23 cellular contexts compared by ENCODE assay signal in genomic region chr9:36937346-36937745, GRCh38.
"Had no signal": no experiment of that assay in that cellular context is flagged by ENCODE, and none has a peak within 500 bp of the region (broad histone marks: within the 10 kb centered on the region; RNA-seq: fewer than 3 reads in every experiment).

No MANE protein-coding gene starts in this region.

- H3K27ac ChIP-seq: suprapubic skin, transverse colon had no signal

- H3K4me3 Mint-ChIP-seq: activated CD4-positive, alpha-beta memory T cell treated with anti-CD3 and anti-CD28 coated beads, Interleukin-2, amount 10 ng/mL, durations not matched to agents 7 days and 5 days; activated naive CD4-positive, alpha-beta T cell treated with anti-CD3 and anti-CD28 coated beads for 36 hours; activated naive CD8-positive, alpha-beta T cell treated with anti-CD3 and anti-CD28 coated beads, Interleukin-2, amount 50 U/mL, for 24 hours; activated T-cell treated with anti-CD3 and anti-CD28 coated beads, Interleukin-2, amount 50 U/mL, for 4 hours; brain; nephron progenitor cell; T-helper 2 cell treated with Interferon-gamma antibody and Interleukin-4, amounts not matched to agents 5 μg/mL and 100 μg/mL, for 36 hours had no signal

- DNase-seq: activated CD4-positive, alpha-beta memory T cell treated with anti-CD3 and anti-CD28 coated beads, Interleukin-2, amount 10 ng/mL, durations not matched to agents 7 days and 5 days; activated CD4-positive, alpha-beta T cell treated with anti-CD3 and anti-CD28 coated beads for 48 hours; activated CD4-positive, CD25-positive, alpha-beta regulatory T cell; activated naive CD4-positive, alpha-beta T cell treated with anti-CD3 and anti-CD28 coated beads for 36 hours; activated naive CD8-positive, alpha-beta T cell treated with anti-CD3 and anti-CD28 coated beads, Interleukin-2, amount 50 U/mL, for 24 hours; activated T-cell treated with anti-CD3 and anti-CD28 coated beads, Interleukin-2, amount 50 U/mL, for 4 hours; anterior cingulate cortex; caudate nucleus; erythroblast; foreskin melanocyte; kidney; midbrain; nephron progenitor cell; occipital lobe; retina; stimulated activated CD8-positive, alpha-beta memory T cell treated with anti-CD3 and anti-CD28 coated beads, Interleukin-4, amount 100 ng/mL, for 48 hours; stimulated activated naive CD8-positive, alpha-beta T cell treated with anti-CD3 and anti-CD28 coated beads, Interleukin-15, Interleukin-2, amounts not matched to agents 100 U/mL and 50 U/mL, for 24 hours; transverse colon had no signal

- H3K27ac Mint-ChIP-seq: activated CD4-positive, alpha-beta memory T cell treated with anti-CD3 and anti-CD28 coated beads, Interleukin-2, amount 10 ng/mL, durations not matched to agents 7 days and 5 days; activated naive CD4-positive, alpha-beta T cell treated with anti-CD3 and anti-CD28 coated beads for 36 hours; activated naive CD8-positive, alpha-beta T cell treated with anti-CD3 and anti-CD28 coated beads, Interleukin-2, amount 50 U/mL, for 24 hours; brain; nephron progenitor cell; T-helper 2 cell treated with Interferon-gamma antibody and Interleukin-4, amounts not matched to agents 5 μg/mL and 100 μg/mL, for 36 hours had no signal

- H3K4me3 ChIP-seq: lung, suprapubic skin, transverse colon had no signal

- H3K9me3 Mint-ChIP-seq: activated CD4-positive, alpha-beta memory T cell treated with anti-CD3 and anti-CD28 coated beads, Interleukin-2, amount 10 ng/mL, durations not matched to agents 7 days and 5 days had no signal

- ATAC-seq: activated naive CD8-positive, alpha-beta T cell treated with anti-CD3 and anti-CD28 coated beads, Interleukin-2, amount 50 U/mL, for 24 hours; activated T-cell treated with anti-CD3 and anti-CD28 coated beads, Interleukin-2, amount 50 U/mL, for 4 hours; left lobe of liver; stimulated activated naive CD8-positive, alpha-beta T cell treated with anti-CD3 and anti-CD28 coated beads, Interleukin-15, Interleukin-2, amounts not matched to agents 100 U/mL and 50 U/mL, for 24 hours had no signal

- H3K36me3 Mint-ChIP-seq: brain had no signal
